In genomic region chr2:54724560-54725342, GRCh38 we compare ENCODE assay signal across 8 cellular contexts. TPM values are rescaled to one million over a fixed set of nuclear protein-coding genes. Genes with fewer than 3 reads are reported as not detected.
DNase-seq lines count a peak whose midpoint lies in the region; ATAC-seq and TF ChIP-seq lines count a peak whose summit lies in the region.

No MANE protein-coding gene starts in this region.

- peak overlapping the region; percentile 55 to 73 for H3K4me3 ChIP-seq in right atrium auricular region

- peak overlapping the region; percentile 90 for H3K4me3 Mint-ChIP-seq in activated naive CD4-positive, alpha-beta T cell treated with anti-CD3 and anti-CD28 coated beads for 36 hours

- no peak overlapping the region for H3K27ac ChIP-seq in right atrium auricular region

- intact Hi-C loops in activated naive CD4-positive, alpha-beta T cell treated with anti-CD3 and anti-CD28 coated beads for 36 hours (cut with micrococcal nuclease): loop anchor here (5.0 kb wide), 3 partner anchors 178 to 793 kb away; partner anchors contain the start of gene CFAP36

- peaks cover 0 to 10% of the 10 kb centered on the region in 2 donors for H3K4me1 ChIP-seq in right atrium auricular region

- H3K4me1 Mint-ChIP-seq in activated naive CD4-positive, alpha-beta T cell treated with anti-CD3 and anti-CD28 coated beads for 36 hours (ENCODE audit: low read depth): peaks cover 13% of the 10 kb centered on the region

- peaks cover 41% of the 10 kb centered on the region for H3K27me3 Mint-ChIP-seq in activated naive CD4-positive, alpha-beta T cell treated with anti-CD3 and anti-CD28 coated beads for 36 hours (ENCODE audit: low read depth)

- H3K27ac Mint-ChIP-seq in activated naive CD4-positive, alpha-beta T cell treated with anti-CD3 and anti-CD28 coated beads for 36 hours: no peak overlapping the region

- ATAC-seq in HG02798 (IDR thresholded peaks at IDR 0.05; ENCODE audit: poor library complexity, unreplicated experiment): no peak

- H3K36me3 Mint-ChIP-seq in activated naive CD4-positive, alpha-beta T cell treated with anti-CD3 and anti-CD28 coated beads for 36 hours (ENCODE audit: low read depth): no peaks in the 10 kb centered on the region

- no peaks in the 10 kb centered on the region for H3K9me3 Mint-ChIP-seq in activated naive CD4-positive, alpha-beta T cell treated with anti-CD3 and anti-CD28 coated beads for 36 hours

- no peaks in the 10 kb centered on the region for H3K27me3 ChIP-seq in right atrium auricular region

- TF ChIP-seq CTCF in right atrium auricular region (IDR thresholded peaks at IDR 0.05): no peak

- peak; percentile 71 to 81 (median 79) for DNase-seq in NCI-H1417 (lab: John Stamatoyannopoulos, UW)
- no peak for DNase-seq in NCI-H1417 treated with DMSO at 0.1 percent for 48 hours (lab: John Stamatoyannopoulos, UW)
- peak; percentile 9 for DNase-seq in NCI-H1694 treated with DMSO at 0.1 percent for 48 hours (lab: John Stamatoyannopoulos, UW)
- peak; percentile 46 for DNase-seq in activated naive CD4-positive, alpha-beta T cell treated with anti-CD3 and anti-CD28 coated beads for 36 hours
- no peak for DNase-seq in right atrium auricular region (ENCODE audit: low spot score)
- peak; percentile 49 for DNase-seq in retina
- no peak for DNase-seq in GM19240 (ENCODE audit: insufficient read length, low spot score)

- no peaks in the 10 kb centered on the region for H3K9me3 ChIP-seq in right atrium auricular region

- CTCF ChIA-PET in activated naive CD4-positive, alpha-beta T cell treated with anti-CD3 and anti-CD28 coated beads for 36 hours (lab: Charles Lee): interaction anchor here (0.9 to 1.9 kb wide), 2 partner anchors 32 to 114 kb away, joined by 3 to 4 read pairs; no protein-coding TSS in a partner anchor

- no peaks in the 10 kb centered on the region for H3K36me3 ChIP-seq in right atrium auricular region

RNA-seq across cellular contexts. Expression of gene EML6, which starts 1.3 kb away (rescaled TPM):
- under 1 TPM; 0.38 to 0.49 TPM for total RNA-seq in activated naive CD4-positive, alpha-beta T cell treated with anti-CD3 and anti-CD28 coated beads for 36 hours
- 1 to 10 TPM; 1.1 to 1.2 TPM for total RNA-seq in right atrium auricular region

Comparison
In these comparisons a context has a peak if more than half of its experiments do, and no peak if none do; other contexts are left out.
1. DNase-seq: peak in NCI-H1417 (3 of 3), NCI-H1694 treated with DMSO at 0.1 percent for 48 hours (single experiment), activated naive CD4-positive, alpha-beta T cell treated with anti-CD3 and anti-CD28 coated beads for 36 hours (single experiment) and retina (single experiment); none in NCI-H1417 treated with DMSO at 0.1 percent for 48 hours (single experiment), right atrium auricular region (single experiment) and GM19240 (single experiment).